Comparison of ENCODE assay signal across 17 cellular contexts in the genomic region with DNA sequence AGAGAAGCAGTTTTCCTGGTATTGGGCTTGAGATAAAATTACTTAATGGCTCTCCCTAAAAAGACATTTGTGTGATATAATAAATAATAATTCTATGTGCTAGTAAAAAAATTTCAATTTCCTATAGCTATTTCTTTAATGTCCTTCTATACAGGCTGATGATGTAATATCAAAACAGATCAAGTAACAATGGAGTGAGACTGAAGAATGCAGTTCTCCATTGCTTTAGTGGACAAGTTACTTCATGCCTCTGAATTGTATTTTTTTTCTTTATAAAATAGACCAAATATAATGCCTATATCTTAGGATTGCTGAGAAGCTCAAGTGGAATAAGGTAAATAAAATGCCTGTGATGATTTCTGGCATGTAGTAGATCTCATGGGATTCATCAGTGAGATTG.
"Had no signal": no experiment of that assay in that cellular context is flagged by ENCODE, and none has a peak within 500 bp of the region (broad histone marks: within the 10 kb centered on the region; RNA-seq: fewer than 3 reads in every experiment).

No MANE protein-coding gene starts in this region.

- H3K9me3 ChIP-seq: pancreas, prostate gland, right lobe of liver had no signal

- DNase-seq: cerebellar nuclear complex; erythroblast; foreskin melanocyte; left lung; mesendoderm; naive B cell; occipital lobe; pancreas; spleen; stimulated activated CD4-positive, alpha-beta T cell treated with anti-CD3 and anti-CD28 coated beads, Interleukin-15, amount 100 ng/mL, for 24 hours; stimulated activated CD4-positive, alpha-beta T cell treated with anti-CD3 and anti-CD28 coated beads, Interleukin-1b, Interleukin-23, amount 100 ng/mL, for 48 hours; stimulated activated CD4-positive, alpha-beta T cell treated with anti-CD3 and anti-CD28 coated beads, Interleukin-4, amount 100 ng/mL, for 24 hours had no signal

- H3K27ac ChIP-seq: left lung, pancreas, prostate gland, right lobe of liver, spleen had no signal

- H3K4me3 ChIP-seq: left lung, lung, pancreas, prostate gland, right lobe of liver, spleen, tibial nerve had no signal

- ATAC-seq: left lung; pancreas; stimulated activated memory B cell treated with anti-CD40 and anti-IgM and Interleukin-4, amounts not matched to agents 10 μg/mL and 1 μg/mL and 100 μg/mL, for 72 hours had no signal

- H3K4me1 ChIP-seq: pancreas, prostate gland, right lobe of liver, spleen had no signal

- H3K27me3 ChIP-seq: left lung, pancreas, right lobe of liver, tibial nerve had no signal

- H3K36me3 ChIP-seq: left lung, pancreas, prostate gland, right lobe of liver, spleen, tibial nerve had no signal
